ENCODE assay signal across 2 cellular contexts in the genomic region with DNA sequence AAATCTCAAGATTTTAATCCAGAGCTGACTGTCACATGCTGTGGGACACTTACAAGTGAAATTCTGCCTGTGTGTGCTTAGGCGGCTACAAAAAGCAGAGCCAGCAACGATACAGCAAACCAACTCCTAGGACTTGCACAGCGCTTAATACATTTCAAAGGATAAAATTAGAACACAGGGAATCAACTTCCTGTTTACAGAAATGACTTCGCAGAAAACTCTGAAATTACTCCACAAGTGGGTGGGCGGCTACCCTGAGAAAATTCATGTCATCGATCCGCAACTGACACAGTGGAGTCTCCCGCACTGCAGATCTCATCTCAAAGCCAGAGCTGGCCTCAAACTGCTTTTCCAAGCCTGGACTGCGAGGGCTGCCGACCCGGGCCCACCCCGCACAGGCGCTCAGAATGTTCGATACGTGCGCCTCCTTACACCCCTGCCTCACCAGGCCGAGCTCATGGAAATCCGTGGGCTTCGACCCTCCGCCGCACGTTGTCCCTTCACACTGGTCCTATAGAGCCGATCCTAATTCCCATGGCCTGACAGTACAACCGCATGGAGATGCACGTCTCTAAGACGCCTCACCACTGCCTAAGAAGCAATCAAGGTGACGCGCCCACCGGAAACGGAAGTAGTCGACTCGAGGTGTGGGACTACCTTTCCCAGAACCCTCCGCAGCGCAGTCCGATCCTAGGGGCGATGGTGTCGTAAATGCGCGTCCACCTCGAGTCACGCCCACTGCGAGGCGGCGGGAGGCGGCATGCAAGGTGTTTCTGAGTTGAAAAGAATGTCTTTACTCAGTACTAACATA.
A peak's percentile ranks its signal among the peaks of the same experiment; 100 is the strongest.
TF ChIP-seq lines count a peak whose summit lies in the region.

Gene ZNF229, minus strand, starts transcription at position 609 of the 811 bp plus-strand sequence. CDS start 5,625 bp downstream, outside the sequence.

TF ChIP-seq in IMR-90, 13 proteins besides CTCF, POLR2A, EP300 and RAD21:
- TF ChIP-seq MXI1 (IDR thresholded peaks at IDR 0.05; ENCODE audit: borderline replicate concordance, low read depth, low read length) (peak; percentile 88; the same call in 1 of the 2 replicates), MAZ (IDR thresholded peaks at IDR 0.05; ENCODE audit: borderline replicate concordance, low read depth, low read length) (0 out of 2 replicates have a peak, but pooled peaks have one; percentile 34), BHLHE40 (IDR thresholded peaks at IDR 0.05; ENCODE audit: low read depth, low read length) (no peak), MAFK (IDR thresholded peaks at IDR 0.05; ENCODE audit: low read depth, low read length) (0 out of 2 replicates have a peak, but pooled peaks have one; percentile 3), NFE2L2 (IDR thresholded peaks at IDR 0.05; ENCODE audit: low read depth, low read length) (peak; percentile 87), CEBPB (IDR thresholded peaks at IDR 0.05; ENCODE audit: low read depth, low read length) (peak; percentile 32; the same call in 1 of the 2 replicates)
TF ChIP-seq in IMR-90: peak in this region for 5.

TF ChIP-seq in GM12878, 131 proteins besides CTCF, POLR2A, EP300 and RAD21:
- TF ChIP-seq ZBTB40 (IDR thresholded peaks at IDR 0.05; ENCODE audit: borderline replicate concordance) (peak; percentile 51; the same call in 1 of the 2 replicates), GABPA (IDR thresholded peaks at IDR 0.05; ENCODE audit: low read depth) (peak; percentile 83), HDAC2 (IDR thresholded peaks at IDR 0.05) (no peak), CREM (IDR thresholded peaks at IDR 0.05; ENCODE audit: low read depth) (0 out of 2 replicates have a peak, but pooled peaks have one; percentile 24), HCFC1 (IDR thresholded peaks at IDR 0.05; ENCODE audit: low read length) (peak; percentile 31; the same call in 1 of the 2 replicates), FOXK2 (IDR thresholded peaks at IDR 0.05) (no peak), SIX5 (IDR thresholded peaks at IDR 0.05; ENCODE audit: low read depth, low read length, severe bottlenecking) (peak; percentile 64), CREB1 (IDR thresholded peaks at IDR 0.05; ENCODE audit: low read depth) (peak; percentile 72; the same call in 1 of the 2 replicates), ATF7 (IDR thresholded peaks at IDR 0.05; ENCODE audit: low read depth) (no peak)
